ENCODE assay signal across 20 cellular contexts in the genomic region with DNA sequence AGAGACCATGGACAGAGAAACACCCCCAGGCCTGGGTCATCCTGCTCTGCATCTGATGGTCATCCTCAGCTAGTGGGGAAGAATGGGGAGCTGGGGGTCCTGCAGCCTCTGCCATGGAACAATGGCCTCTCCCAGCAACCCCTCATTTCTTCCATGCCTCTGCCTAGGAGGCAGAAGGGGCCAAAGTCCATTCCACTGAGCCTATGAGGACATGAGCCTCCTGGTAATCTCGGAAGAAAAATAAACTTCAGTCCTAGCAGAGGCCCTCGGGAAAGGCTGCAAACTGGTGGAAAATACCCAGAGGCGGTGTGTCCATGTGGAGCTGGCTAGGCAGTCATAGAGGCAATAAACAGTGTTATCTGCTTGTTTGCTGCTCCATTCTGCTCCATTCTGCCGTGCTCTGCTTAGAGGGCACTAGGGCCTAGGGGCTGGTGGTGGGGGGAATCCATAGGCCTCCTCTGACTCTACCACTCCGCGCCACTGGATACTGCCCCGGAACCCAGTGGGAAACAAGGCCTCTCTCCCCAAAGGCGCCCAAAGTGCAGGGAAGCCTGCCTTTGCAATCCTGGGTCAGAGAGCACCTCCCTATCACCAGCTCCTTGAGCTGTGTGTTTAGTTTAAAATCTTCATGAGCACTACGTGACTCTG. TPM values are rescaled to one million over a fixed set of nuclear protein-coding genes. Genes with fewer than 3 reads are reported as not detected.
DNase-seq lines count a peak whose midpoint lies in the region; TF ChIP-seq lines count a peak whose summit lies in the region.
"Had no signal": no experiment of that assay in that cellular context is flagged by ENCODE, and none has a peak within 500 bp of the region (broad histone marks: within the 10 kb centered on the region; RNA-seq: fewer than 3 reads in every experiment).

No MANE protein-coding gene starts in this region.

- no peak for TF ChIP-seq EP300 in transverse colon (IDR thresholded peaks at IDR 0.05; ENCODE audit: low read depth)

- H3K9me3 ChIP-seq in colonic mucosa (no peaks in the 10 kb centered on the region), transverse colon (no peaks in the 10 kb centered on the region), uterus (no peaks in the 10 kb centered on the region)
- H3K9me3 ChIP-seq: thoracic aorta had no signal

- CTCF ChIA-PET in HEK293T (lab: Yijun Ruan, JAX) = interaction anchor here (0.7 kb wide), 1 partner anchor 25 kb away, joined by 3 read pairs; no protein-coding TSS in a partner anchor

- TF ChIP-seq CTCF in colonic mucosa (IDR thresholded peaks at IDR 0.05) (no peak), nephron (IDR thresholded peaks at IDR 0.05; ENCODE audit: unreplicated experiment in 3 of 3) (no peak), transverse colon (IDR thresholded peaks at IDR 0.05) (no peak), uterus (IDR thresholded peaks at IDR 0.05) (no peak)

- no peak overlapping the region for H3K4me3 ChIP-seq in colonic mucosa
- no peak overlapping the region for H3K4me3 ChIP-seq in transverse colon
- H3K4me3 ChIP-seq in uterus = no peak overlapping the region
- H3K4me3 ChIP-seq: thoracic aorta had no signal

- H3K4me3 Mint-ChIP-seq in nephron = peak overlapping the region; percentile 47 to 77 (median 76)
- H3K4me3 Mint-ChIP-seq: activated CD4-positive, alpha-beta T cell treated with anti-CD3 and anti-CD28 coated beads for 36 hours; activated naive CD8-positive, alpha-beta T cell treated with anti-CD3 and anti-CD28 coated beads for 36 hours; dendritic cell treated with granulocyte-macrophage colony-stimulating factor and Interleukin-4, amounts not matched to agents 40 ng/mL and 50 ng/mL, for 4 days; HFFc6; stimulated activated effector memory CD8-positive, alpha-beta T cell treated with anti-CD3 and anti-CD28 coated beads, Interleukin-12 subunit alpha, Interleukin-12 subunit beta, amount 100 ng/mL, for 72 hours had no signal

- DNase-seq in HEK293T (ENCODE audit: extremely low spot score) (peak; percentile 46), colonic mucosa (peak; percentile 70), transverse colon (peak; percentile 49), NCI-H1436 (lab: John Stamatoyannopoulos, UW) (no peak), uterus (no peak), AML-193 (lab: John Stamatoyannopoulos, UW) (no peak)
- DNase-seq: activated CD4-positive, alpha-beta T cell treated with anti-CD3 and anti-CD28 coated beads for 36 hours; activated naive CD8-positive, alpha-beta T cell treated with anti-CD3 and anti-CD28 coated beads for 36 hours; brain microvascular endothelial cell; DMS153; HFFc6; Karpas-422; mammary epithelial cell; NCI-H1048; NCI-H510A treated with DMSO at 0.1 percent for 48 hours had no signal

- H3K4me1 ChIP-seq in colonic mucosa (peaks cover 12% of the 10 kb centered on the region), transverse colon (peaks cover 23 to 38% (median 33%) of the 10 kb centered on the region in 4 donors), uterus (no peaks in the 10 kb centered on the region)

- H3K4me1 Mint-ChIP-seq in nephron = peaks cover 58% of the 10 kb centered on the region

- POLR2A ChIA-PET in HEK293T (lab: Yijun Ruan, JAX) = interaction anchor here (0.7 to 1.4 kb wide), 2 partner anchors 19 to 53 kb away, joined by 3 to 4 read pairs; no protein-coding TSS in a partner anchor

- WGBS in transverse colon (ENCODE audit: low coverage in 1 of 2), 2 donors = 58 to 60% methylated on average over 1 to 9 of the region's 9 CpGs

- H3K36me3 ChIP-seq in colonic mucosa (no peaks in the 10 kb centered on the region), transverse colon (no peaks in the 10 kb centered on the region), uterus (no peaks in the 10 kb centered on the region)
- H3K36me3 ChIP-seq: brain microvascular endothelial cell, thoracic aorta had no signal

- in situ Hi-C loops in transverse colon (cut with MboI; ENCODE audit: low pct_ligation_motif_present in 1 of 4, low pct_unique_long_range_greater_than_20kb in 1 of 4, low sequenced_read_pairs in 3 of 4) = loop anchor here in 1 of 4 donors (10.0 kb wide), 1 partner anchor 134 kb away; no protein-coding TSS in a partner anchor

- TF ChIP-seq POLR2A in transverse colon (IDR thresholded peaks at IDR 0.05) (no peak), uterus (IDR thresholded peaks at IDR 0.05) (no peak)

- peak overlapping the region; percentile 95 to 98 (median 96) for H3K27ac Mint-ChIP-seq in nephron
- H3K27ac Mint-ChIP-seq: activated CD4-positive, alpha-beta T cell treated with anti-CD3 and anti-CD28 coated beads for 36 hours; activated naive CD8-positive, alpha-beta T cell treated with anti-CD3 and anti-CD28 coated beads for 36 hours; dendritic cell treated with granulocyte-macrophage colony-stimulating factor and Interleukin-4, amounts not matched to agents 40 ng/mL and 50 ng/mL, for 4 days; HFFc6; stimulated activated effector memory CD8-positive, alpha-beta T cell treated with anti-CD3 and anti-CD28 coated beads, Interleukin-12 subunit alpha, Interleukin-12 subunit beta, amount 100 ng/mL, for 72 hours had no signal

- peak overlapping the region; percentile 25 for H3K27ac ChIP-seq in colonic mucosa
- H3K27ac ChIP-seq in transverse colon = peak overlapping the region; percentile 56 to 76 (median 65)
- H3K27ac ChIP-seq in uterus = no peak overlapping the region
- H3K27ac ChIP-seq: brain microvascular endothelial cell, C4-2B, thoracic aorta had no signal

- H3K36me3 Mint-ChIP-seq in nephron (ENCODE audit: low read depth) = peaks cover 10% of the 10 kb centered on the region
- H3K36me3 Mint-ChIP-seq: activated naive CD8-positive, alpha-beta T cell treated with anti-CD3 and anti-CD28 coated beads for 36 hours; stimulated activated effector memory CD8-positive, alpha-beta T cell treated with anti-CD3 and anti-CD28 coated beads, Interleukin-12 subunit alpha, Interleukin-12 subunit beta, amount 100 ng/mL, for 72 hours had no signal

- peak overlapping the region; percentile 33 to 49 for H3K9ac ChIP-seq in colonic mucosa (ENCODE audit: low read depth in 2 of 2, low read length in 2 of 2)

- intact Hi-C loops in colonic mucosa (cut with DNase I) (no loop called here), transverse colon (cut with DNase I; ENCODE audit: low total_unique reads) (no loop called here), uterus (cut with DNase I; ENCODE audit: low total_unique reads) (no loop called here)

- H3K27me3 ChIP-seq in colonic mucosa = no peaks in the 10 kb centered on the region
- no peaks in the 10 kb centered on the region for H3K27me3 ChIP-seq in transverse colon
- H3K27me3 ChIP-seq in uterus = no peaks in the 10 kb centered on the region
- H3K27me3 ChIP-seq: brain microvascular endothelial cell had no signal

- no peaks in the 10 kb centered on the region for H3K9me3 Mint-ChIP-seq in nephron
- H3K9me3 Mint-ChIP-seq: activated naive CD8-positive, alpha-beta T cell treated with anti-CD3 and anti-CD28 coated beads for 36 hours; dendritic cell treated with granulocyte-macrophage colony-stimulating factor and Interleukin-4, amounts not matched to agents 40 ng/mL and 50 ng/mL, for 4 days; HFFc6; stimulated activated effector memory CD8-positive, alpha-beta T cell treated with anti-CD3 and anti-CD28 coated beads, Interleukin-12 subunit alpha, Interleukin-12 subunit beta, amount 100 ng/mL, for 72 hours had no signal

- H3K27me3 Mint-ChIP-seq in nephron (ENCODE audit: low read depth) = peaks cover 4% of the 10 kb centered on the region

TF ChIP-seq in HEK293T, 16 proteins besides CTCF, POLR2A, EP300 and RAD21:
- TF ChIP-seq TARDBP (IDR thresholded peaks at IDR 0.05) = no peak
- no peak for TF ChIP-seq ELF4 (IDR thresholded peaks at IDR 0.05)
- TF ChIP-seq SUZ12 (IDR thresholded peaks at IDR 0.05) = no peak
- no peak for TF ChIP-seq FOXK2 (IDR thresholded peaks at IDR 0.05)
- no peak for TF ChIP-seq L3MBTL2 (conservative IDR thresholded peaks at IDR 0.05)
- TF ChIP-seq HDGF (IDR thresholded peaks at IDR 0.05; ENCODE audit: borderline replicate concordance) = no peak
- TF ChIP-seq FOXM1 (IDR thresholded peaks at IDR 0.05; ENCODE audit: borderline replicate concordance) = no peak
- TF ChIP-seq SP1 (IDR thresholded peaks at IDR 0.05) = no peak
- no peak for TF ChIP-seq PKNOX1 (IDR thresholded peaks at IDR 0.05)
- TF ChIP-seq ARNT (IDR thresholded peaks at IDR 0.05) = no peak
- no peak for TF ChIP-seq LEF1 (IDR thresholded peaks at IDR 0.05; ENCODE audit: borderline replicate concordance)
- TF ChIP-seq BHLHE40 (IDR thresholded peaks at IDR 0.05; ENCODE audit: borderline replicate concordance) = no peak
- TF ChIP-seq ZNF384 (IDR thresholded peaks at IDR 0.05) = no peak

RNA-seq across cellular contexts. Expression of gene PGF, which starts 4.5 kb away (rescaled TPM):
- total RNA-seq in colonic mucosa (1 to 10 TPM in 1 of 2 donors, under 1 TPM in 1; 0.57 to 2.2 TPM), transverse colon (10 to 100 TPM in 2 of 4 donors, 1 to 10 TPM in 1, not detected in 1; 9.7 to 10.5 (median 10.1) TPM), uterus (10 to 100 TPM in 2 of 4 donors, 1 to 10 TPM in 2; 2.7 to 32.4 (median 15.4) TPM)

RNA-seq across cellular contexts. Expression of gene RPS6KL1, which starts 27.9 kb away (rescaled TPM):
- 10 to 100 TPM in 1 of 2 donors, 1 to 10 TPM in 1; 9.1 to 14.0 TPM for total RNA-seq in colonic mucosa
- total RNA-seq in transverse colon = 10 to 100 TPM in 1 of 4 donors, 1 to 10 TPM in 2, not detected in 1; 6.4 to 54.1 (median 9.3) TPM
- total RNA-seq in uterus = 10 to 100 TPM in 1 of 4 donors, 1 to 10 TPM in 1, under 1 TPM in 1, not detected in 1; 0.26 to 11.1 (median 3.0) TPM

RNA-seq across cellular contexts. Expression of gene EIF2B2, which starts 51.8 kb away (rescaled TPM):
- 10 to 100 TPM; 34.0 to 48.9 TPM for total RNA-seq in colonic mucosa
- total RNA-seq in transverse colon = 10 to 100 TPM; 42.9 to 55.4 (median 51.1) TPM
- 10 to 100 TPM; 27.3 to 41.9 (median 35.5) TPM for total RNA-seq in uterus

Comparison
In these comparisons a context has a peak if more than half of its experiments do, and no peak if none do; other contexts are left out.
1. DNase-seq: peak in HEK293T (single experiment), colonic mucosa (single experiment) and transverse colon (single experiment); none in NCI-H1436 (single experiment), uterus (0 of 2) and AML-193 (0 of 2).
2. H3K27ac ChIP-seq: peak in colonic mucosa (single experiment) and transverse colon (4 of 4); none in uterus (0 of 2).